In genomic region chr1:214031267-214031650, GRCh38 we compare ENCODE assay signal across 27 cellular contexts. TPM values are rescaled to one million over a fixed set of nuclear protein-coding genes. Genes with fewer than 3 reads are reported as not detected.
DNase-seq lines count a peak whose midpoint lies in the region; ATAC-seq and TF ChIP-seq lines count a peak whose summit lies in the region.
"Had no signal": no experiment of that assay in that cellular context is flagged by ENCODE, and none has a peak within 500 bp of the region (broad histone marks: within the 10 kb centered on the region; RNA-seq: fewer than 3 reads in every experiment).

No MANE protein-coding gene starts in this region.

- peak; percentile 16 to 46 for ATAC-seq in left cardiac atrium
- ATAC-seq in GM21737 (IDR thresholded peaks at IDR 0.05; ENCODE audit: unreplicated experiment), result no peak
- ATAC-seq: activated T-cell treated with anti-CD3 and anti-CD28 coated beads, Interleukin-2, amount 50 U/mL, for 4 hours; Panc1 had no signal

- DNase-seq in dorsolateral prefrontal cortex (no peak), left cardiac atrium (no peak), NCI-H1930 (lab: John Stamatoyannopoulos, UW) (no peak), esophagus muscularis mucosa (ENCODE audit: extremely low spot score) (no peak)
- DNase-seq in central memory CD4-positive, alpha-beta T cell, result no peak
- DNase-seq: activated CD4-positive, alpha-beta T cell treated with anti-CD3 and anti-CD28 coated beads, Interleukin-2, amount 10 ng/mL, durations not matched to agents 24 days and 14 days; activated T-cell treated with anti-CD3 and anti-CD28 coated beads, Interleukin-2, amount 50 U/mL, for 4 hours; DMS79; effector memory CD4-positive, alpha-beta T cell; hypothalamus; NCI-H1092 treated with DMSO at 0.1 percent for 48 hours; NCI-H187; NCI-H2171 treated with DMSO at 0.1 percent for 48 hours; NCI-H524; SIG-M5; stimulated activated naive CD4-positive, alpha-beta T cell treated with Interleukin-2 at 50 U/mL for 16 hours; T1000; testis; WERI-Rb-1 had no signal

- TF ChIP-seq EP300 in esophagus muscularis mucosa (IDR thresholded peaks at IDR 0.05), result no peak

- H3K9me3 ChIP-seq in mesodermal cell (ENCODE audit: control insufficient read depth, low read length) (no peaks in the 10 kb centered on the region), esophagus muscularis mucosa (no peaks in the 10 kb centered on the region)
- H3K9me3 ChIP-seq: adrenal gland, testis had no signal

- TF ChIP-seq CTCF in dorsolateral prefrontal cortex (IDR thresholded peaks at IDR 0.05 in 54 of 56, conservative IDR thresholded peaks at IDR 0.05 in 2 of 56; ENCODE audit: low read depth in 1 of 56, partially characterized antibody in 56 of 56), result no peak
- TF ChIP-seq CTCF in esophagus muscularis mucosa (IDR thresholded peaks at IDR 0.05), result no peak

- TF ChIP-seq POLR2A in esophagus muscularis mucosa (IDR thresholded peaks at IDR 0.05; ENCODE audit: low read depth), result no peak

- peaks cover 0 to 8% (median 0%) of the 10 kb centered on the region in 45 donors for H3K27me3 ChIP-seq in dorsolateral prefrontal cortex
- peaks cover 0 to 16% (median 0%) of the 10 kb centered on the region in 4 donors for H3K27me3 ChIP-seq in esophagus muscularis mucosa
- H3K27me3 ChIP-seq: adrenal gland, testis had no signal

- H3K27ac ChIP-seq in dorsolateral prefrontal cortex (peak overlapping the region in 31 of 59 donors; percentile 10 to 85 (median 74)), mesodermal cell (ENCODE audit: low read depth, low read length, severe bottlenecking) (peak overlapping the region; percentile 46), esophagus muscularis mucosa (replicated peaks in 1 of 4) (no peak overlapping the region)
- H3K27ac ChIP-seq: C4-2B, GM23248, parathyroid adenoma, testis, WERI-Rb-1 had no signal

- H3K36me3 ChIP-seq in mesodermal cell (ENCODE audit: control insufficient read depth, insufficient read depth, low read length), result peaks cover 15% of the 10 kb centered on the region
- H3K36me3 ChIP-seq in esophagus muscularis mucosa, result peaks cover 0 to 3% (median 0%) of the 10 kb centered on the region in 4 donors
- H3K36me3 ChIP-seq: adrenal gland had no signal

- intact Hi-C loops in dorsolateral prefrontal cortex (cut with DNase I), result loop anchor here in 1 of 2 donors (5.0 kb wide), 1 partner anchor 34 kb away; no protein-coding TSS in a partner anchor
- intact Hi-C loops in left cardiac atrium (cut with DNase I), result loop anchor here in 1 of 2 donors (5.0 kb wide), 1 partner anchor 76 kb away; no protein-coding TSS in a partner anchor
- intact Hi-C loops in esophagus muscularis mucosa (cut with DNase I), result no loop called here

- no peak overlapping the region for H3K4me3 ChIP-seq in dorsolateral prefrontal cortex
- H3K4me3 ChIP-seq in mesodermal cell (ENCODE audit: extremely low read depth, insufficient read depth, low read length, poor library complexity, severe bottlenecking), result no peak overlapping the region
- H3K4me3 ChIP-seq in esophagus muscularis mucosa, result no peak overlapping the region
- H3K4me3 ChIP-seq: adrenal gland, GM23248, lung, testis had no signal

- 39 to 50% methylated on average over 4 of the region's 5 CpGs for WGBS in mesodermal cell (ENCODE audit: insufficient coverage in 2 of 2), 2 experiments
- WGBS in esophagus muscularis mucosa, result 61% methylated on average over 5 of the region's 5 CpGs

- H3K4me1 ChIP-seq in mesodermal cell (ENCODE audit: control insufficient read depth, insufficient read depth, low read length, poor library complexity, severe bottlenecking) (peaks cover 35% of the 10 kb centered on the region), esophagus muscularis mucosa (peaks cover 0 to 9% (median 4%) of the 10 kb centered on the region in 4 donors)
- H3K4me1 ChIP-seq: parathyroid adenoma, testis had no signal

RNA-seq across cellular contexts. Expression of gene PROX1, which starts 43.5 kb away (rescaled TPM):
- total RNA-seq in dorsolateral prefrontal cortex, result 100 to 1,000 TPM in 1 of 120 experiments, 10 to 100 TPM in 119; 15.7 to 146 (median 33.4) TPM
- 10 to 100 TPM; 59.5 to 77.9 TPM for total RNA-seq in left cardiac atrium
- 4.0 TPM for polyA plus RNA-seq in mesodermal cell (2013, experiment 1 of 2)
- 5.0 TPM for polyA plus RNA-seq in mesodermal cell (2013, experiment 2 of 2)
- total RNA-seq in esophagus muscularis mucosa, result 1 to 10 TPM; 2.0 to 5.3 (median 2.5) TPM
- total RNA-seq: activated CD4-positive, alpha-beta T cell treated with anti-CD3 and anti-CD28 coated beads, Interleukin-2, amount 10 ng/mL, durations not matched to agents 24 days and 14 days had no signal

Comparison
In these comparisons a context has a peak if more than half of its experiments do, and no peak if none do; other contexts are left out.
1. H3K27ac ChIP-seq: peak in dorsolateral prefrontal cortex (31 of 59) and mesodermal cell (single experiment); none in esophagus muscularis mucosa (0 of 4).